Comparison of ENCODE assay signal across 2 cellular contexts in the genomic region with DNA sequence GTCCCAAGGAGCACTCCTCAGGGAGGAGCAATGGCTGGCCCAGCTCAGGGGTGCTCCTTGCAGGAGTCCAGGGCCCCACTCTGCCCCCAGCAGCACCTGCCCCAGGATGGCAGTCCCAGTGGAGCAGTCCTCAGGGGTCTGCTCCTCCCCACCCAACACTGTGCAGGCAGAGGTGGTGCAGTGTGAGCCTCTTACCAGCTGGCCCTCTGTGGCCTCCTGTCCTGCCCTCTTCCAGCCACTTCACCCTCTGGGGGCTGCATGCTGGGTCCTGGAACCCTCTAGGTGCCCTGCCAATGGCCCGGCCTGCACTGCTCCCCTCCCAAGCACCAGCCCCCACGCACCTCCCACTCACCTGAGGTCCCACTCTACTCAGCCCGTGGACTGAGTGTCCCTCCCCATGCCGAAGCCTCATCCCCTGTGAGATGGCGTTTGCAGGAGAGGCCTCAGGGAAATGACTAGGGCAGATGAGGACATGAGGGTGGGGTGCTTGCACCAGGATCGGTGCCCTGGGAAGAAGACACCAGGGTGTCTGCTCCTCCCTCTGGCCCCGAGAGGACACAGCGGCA.
TF ChIP-seq lines count a peak whose summit lies in the region.

No MANE protein-coding gene starts in this region.

TF ChIP-seq in IMR-90, 13 proteins besides CTCF, POLR2A, EP300 and RAD21:
- TF ChIP-seq CEBPB (IDR thresholded peaks at IDR 0.05; ENCODE audit: low read depth, low read length) (no peak), NFE2L2 (IDR thresholded peaks at IDR 0.05; ENCODE audit: low read depth, low read length) (no peak), RCOR1 (IDR thresholded peaks at IDR 0.05; ENCODE audit: insufficient replicate concordance, low read length) (no peak), MXI1 (IDR thresholded peaks at IDR 0.05; ENCODE audit: borderline replicate concordance, low read depth, low read length) (no peak), CHD1 (IDR thresholded peaks at IDR 0.05; ENCODE audit: low read depth, low read length) (no peak), RFX5 (IDR thresholded peaks at IDR 0.05; ENCODE audit: low read depth, low read length) (no peak), FOS (IDR thresholded peaks at IDR 0.05; ENCODE audit: low read depth, low read length) (no peak), MAZ (IDR thresholded peaks at IDR 0.05; ENCODE audit: borderline replicate concordance, low read depth, low read length) (no peak), BHLHE40 (IDR thresholded peaks at IDR 0.05; ENCODE audit: low read depth, low read length) (no peak), SMC3 (IDR thresholded peaks at IDR 0.05; ENCODE audit: low read depth, low read length) (no peak), MAFK (IDR thresholded peaks at IDR 0.05; ENCODE audit: low read depth, low read length) (no peak)
- TF ChIP-seq, protein P1, sequence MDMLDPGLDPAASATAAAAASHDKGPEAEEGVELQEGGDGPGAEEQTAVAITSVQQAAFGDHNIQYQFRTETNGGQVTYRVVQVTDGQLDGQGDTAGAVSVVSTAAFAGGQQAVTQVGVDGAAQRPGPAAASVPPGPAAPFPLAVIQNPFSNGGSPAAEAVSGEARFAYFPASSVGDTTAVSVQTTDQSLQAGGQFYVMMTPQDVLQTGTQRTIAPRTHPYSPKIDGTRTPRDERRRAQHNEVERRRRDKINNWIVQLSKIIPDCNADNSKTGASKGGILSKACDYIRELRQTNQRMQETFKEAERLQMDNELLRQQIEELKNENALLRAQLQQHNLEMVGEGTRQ (IDR thresholded peaks at IDR 0.05; ENCODE audit: low read depth, low read length) = no peak
- TF ChIP-seq, protein P2, sequence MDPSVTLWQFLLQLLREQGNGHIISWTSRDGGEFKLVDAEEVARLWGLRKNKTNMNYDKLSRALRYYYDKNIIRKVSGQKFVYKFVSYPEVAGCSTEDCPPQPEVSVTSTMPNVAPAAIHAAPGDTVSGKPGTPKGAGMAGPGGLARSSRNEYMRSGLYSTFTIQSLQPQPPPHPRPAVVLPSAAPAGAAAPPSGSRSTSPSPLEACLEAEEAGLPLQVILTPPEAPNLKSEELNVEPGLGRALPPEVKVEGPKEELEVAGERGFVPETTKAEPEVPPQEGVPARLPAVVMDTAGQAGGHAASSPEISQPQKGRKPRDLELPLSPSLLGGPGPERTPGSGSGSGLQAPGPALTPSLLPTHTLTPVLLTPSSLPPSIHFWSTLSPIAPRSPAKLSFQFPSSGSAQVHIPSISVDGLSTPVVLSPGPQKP (IDR thresholded peaks at IDR 0.05; ENCODE audit: borderline replicate concordance, low read depth, low read length) = no peak
TF ChIP-seq in IMR-90: peak in this region for 0.

TF ChIP-seq in HepG2, 621 proteins besides CTCF, POLR2A, EP300 and RAD21:
- TF ChIP-seq ZNF737 (CRISPR knock-in tag; IDR thresholded peaks at IDR 0.05; ENCODE audit: borderline replicate concordance) (no peak), HHEX (CRISPR knock-in tag; IDR thresholded peaks at IDR 0.05) (no peak), ZNF7 (CRISPR knock-in tag; IDR thresholded peaks at IDR 0.05) (no peak), ZNF263 (CRISPR knock-in tag; IDR thresholded peaks at IDR 0.05) (peak; percentile 40; the same call in 1 of the 2 replicates)
- TF ChIP-seq, protein P3, sequence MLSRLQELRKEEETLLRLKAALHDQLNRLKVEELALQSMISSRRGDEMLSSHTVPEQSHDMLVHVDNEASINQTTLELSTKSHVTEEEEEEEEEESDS (CRISPR knock-in tag; IDR thresholded peaks at IDR 0.05; ENCODE audit: borderline replicate concordance) = no peak
